ENCODE assay signal across 9 cellular contexts in genomic region chr3:71101014-71101413, GRCh38.
DNase-seq lines count a peak whose midpoint lies in the region; ATAC-seq and TF ChIP-seq lines count a peak whose summit lies in the region.
"Had no signal": no experiment of that assay in that cellular context is flagged by ENCODE, and none has a peak within 500 bp of the region (broad histone marks: within the 10 kb centered on the region; RNA-seq: fewer than 3 reads in every experiment).

No MANE protein-coding gene starts in this region.

- 27 to 34% methylated on average over 3 of the region's 3 CpGs for WGBS in esophagus squamous epithelium, 2 donors

- peak; percentile 87 for DNase-seq in EL
- no peak for DNase-seq in RWPE2 (ENCODE audit: low spot score)
- DNase-seq in esophagus squamous epithelium (lab: John Stamatoyannopoulos, UW), result no peak
- no peak for DNase-seq in RPMI8226

- H3K27ac ChIP-seq in RWPE2 (ENCODE audit: poor library complexity, severe bottlenecking), result peak overlapping the region; percentile 56
- H3K27ac ChIP-seq in esophagus squamous epithelium, result peak overlapping the region in 3 of 4 donors; percentile 41 to 75 (median 51)
- peak overlapping the region; percentile 41 for H3K27ac ChIP-seq in skeletal muscle tissue (ENCODE audit: low read depth, low read length)

- H3K9me3 ChIP-seq in RWPE2 (ENCODE audit: severe bottlenecking) (no peaks in the 10 kb centered on the region), esophagus squamous epithelium (no peaks in the 10 kb centered on the region), skeletal muscle tissue (ENCODE audit: control insufficient read depth in 3 of 3, low read length in 3 of 3) (no peaks in the 10 kb centered on the region)

- ATAC-seq in RWPE2 (ENCODE audit: low read depth) (peak; percentile 62), HG02623 (IDR thresholded peaks at IDR 0.05; ENCODE audit: unreplicated experiment) (no peak), GM18502 (IDR thresholded peaks at IDR 0.05; ENCODE audit: poor library complexity, unreplicated experiment) (no peak), HG03175 (IDR thresholded peaks at IDR 0.05; ENCODE audit: unreplicated experiment) (no peak)
- ATAC-seq: sciatic nerve had no signal

- intact Hi-C loops in esophagus squamous epithelium (cut with DNase I), result no loop called here

- TF ChIP-seq CTCF in RWPE2 (IDR thresholded peaks at IDR 0.05; ENCODE audit: poor library complexity, severe bottlenecking), result no peak
- TF ChIP-seq CTCF in esophagus squamous epithelium (IDR thresholded peaks at IDR 0.05), result no peak

- H3K4me3 ChIP-seq in RWPE2 (ENCODE audit: severe bottlenecking), result no peak overlapping the region
- H3K4me3 ChIP-seq in esophagus squamous epithelium, result peak overlapping the region in 1 of 4 donors; percentile 20
- no peak overlapping the region for H3K4me3 ChIP-seq in skeletal muscle tissue (ENCODE audit: low read length in 3 of 3)

- no peaks in the 10 kb centered on the region for H3K27me3 ChIP-seq in RWPE2 (ENCODE audit: insufficient read depth, poor library complexity, severe bottlenecking)
- no peaks in the 10 kb centered on the region for H3K27me3 ChIP-seq in esophagus squamous epithelium
- H3K27me3 ChIP-seq in skeletal muscle tissue (ENCODE audit: control insufficient read depth in 3 of 3, insufficient read depth in 3 of 3, low read length in 3 of 3), result no peaks in the 10 kb centered on the region

- no peak overlapping the region for H3K9ac ChIP-seq in skeletal muscle tissue (ENCODE audit: low read depth in 1 of 3, low read length in 3 of 3)

- no peak for TF ChIP-seq POLR2A in esophagus squamous epithelium (IDR thresholded peaks at IDR 0.05)

- H3K4me1 ChIP-seq in RWPE2 (ENCODE audit: insufficient read depth, poor library complexity, severe bottlenecking) (peaks cover 44% of the 10 kb centered on the region), esophagus squamous epithelium (peaks cover 20 to 62% (median 23%) of the 10 kb centered on the region in 3 donors), skeletal muscle tissue (ENCODE audit: control insufficient read depth in 3 of 3, insufficient read depth in 3 of 3, low read length in 3 of 3) (peaks cover 3 to 7% (median 7%) of the 10 kb centered on the region in 3 donors)

- H3K36me3 ChIP-seq in RWPE2 (ENCODE audit: low read depth) (no peaks in the 10 kb centered on the region), esophagus squamous epithelium (peaks cover 0 to 4% (median 0%) of the 10 kb centered on the region in 3 donors), skeletal muscle tissue (ENCODE audit: control insufficient read depth in 3 of 3, insufficient read depth in 3 of 3, low read length in 3 of 3) (no peaks in the 10 kb centered on the region)
